In genomic region chr2:127508621-127509034, GRCh38 we compare ENCODE assay signal across 9 cellular contexts. TPM values are rescaled to one million over a fixed set of nuclear protein-coding genes. Genes with fewer than 3 reads are reported as not detected.
A peak's percentile ranks its signal among the peaks of the same experiment; 100 is the strongest.
DNase-seq lines count a peak whose midpoint lies in the region; ATAC-seq and TF ChIP-seq lines count a peak whose summit lies in the region.
"Had no signal": no experiment of that assay in that cellular context is flagged by ENCODE, and none has a peak within 500 bp of the region (broad histone marks: within the 10 kb centered on the region; RNA-seq: fewer than 3 reads in every experiment).

No MANE protein-coding gene starts in this region.

- H4K20me1 ChIP-seq in neural progenitor cell (ENCODE audit: low read depth) = peaks cover 74% of the 10 kb centered on the region

- peak overlapping the region; percentile 64 for H3K27ac Mint-ChIP-seq in activated naive CD8-positive, alpha-beta T cell
- H3K27ac Mint-ChIP-seq in neural progenitor cell = no peak overlapping the region

- H3K27ac ChIP-seq in cardiac muscle cell (peak overlapping the region; percentile 20), rectal smooth muscle tissue (ENCODE audit: low read depth, low read length) (peak overlapping the region; percentile 67), neural progenitor cell (no peak overlapping the region)

- TF ChIP-seq CTCF in cardiac muscle cell (IDR thresholded peaks at IDR 0.05; ENCODE audit: low read depth, low read length) = no peak
- TF ChIP-seq CTCF in neural progenitor cell (IDR thresholded peaks at IDR 0.05) = no peak

- H3K36me3 ChIP-seq in cardiac muscle cell (peaks cover 16% of the 10 kb centered on the region), rectal smooth muscle tissue (ENCODE audit: control insufficient read depth, insufficient read depth, low read length) (peaks cover 17% of the 10 kb centered on the region), neural progenitor cell (peaks cover 12% of the 10 kb centered on the region)

- H3K9me3 ChIP-seq in cardiac muscle cell (ENCODE audit: low read depth) (no peaks in the 10 kb centered on the region), neural progenitor cell (ENCODE audit: low read depth) (no peaks in the 10 kb centered on the region)
- H3K9me3 ChIP-seq: tibial nerve had no signal

- no peaks in the 10 kb centered on the region for H3K9me3 Mint-ChIP-seq in activated naive CD8-positive, alpha-beta T cell (ENCODE audit: low read depth)
- no peaks in the 10 kb centered on the region for H3K9me3 Mint-ChIP-seq in neural progenitor cell

- H3K36me3 Mint-ChIP-seq in activated naive CD8-positive, alpha-beta T cell = no peaks in the 10 kb centered on the region
- H3K36me3 Mint-ChIP-seq in neural progenitor cell = peaks cover 16% of the 10 kb centered on the region

- H3K27me3 ChIP-seq in cardiac muscle cell (no peaks in the 10 kb centered on the region), rectal smooth muscle tissue (ENCODE audit: control insufficient read depth, insufficient read depth, low read length) (no peaks in the 10 kb centered on the region), neural progenitor cell (no peaks in the 10 kb centered on the region)
- H3K27me3 ChIP-seq: tibial nerve had no signal

- no peaks in the 10 kb centered on the region for H3F3A ChIP-seq in neural progenitor cell (ENCODE audit: low read depth)

- ATAC-seq in activated CD4-positive, CD25-positive, alpha-beta regulatory T cell treated with anti-CD3 and anti-CD28 coated beads, Interleukin-2, amount 50 U/mL, for 24 hours = peak; percentile 44 to 56

- H3K4me1 Mint-ChIP-seq in activated naive CD8-positive, alpha-beta T cell (ENCODE audit: low read depth) = peaks cover 66% of the 10 kb centered on the region
- H3K4me1 Mint-ChIP-seq in neural progenitor cell = no peaks in the 10 kb centered on the region

- H3K9ac ChIP-seq in rectal smooth muscle tissue (ENCODE audit: low read length) (no peak overlapping the region), neural progenitor cell (no peak overlapping the region)

- H2AFZ ChIP-seq in neural progenitor cell (replicated peaks) = no peak overlapping the region

- no peaks in the 10 kb centered on the region for H3K27me3 Mint-ChIP-seq in activated naive CD8-positive, alpha-beta T cell
- no peaks in the 10 kb centered on the region for H3K27me3 Mint-ChIP-seq in neural progenitor cell (ENCODE audit: insufficient read depth, low read depth)

- peak overlapping the region; percentile 21 for H3K4me3 Mint-ChIP-seq in activated naive CD8-positive, alpha-beta T cell
- H3K4me3 Mint-ChIP-seq in neural progenitor cell = no peak overlapping the region

- H3K4me3 ChIP-seq in cardiac muscle cell (no peak overlapping the region), rectal smooth muscle tissue (ENCODE audit: low read length) (no peak overlapping the region), neural progenitor cell (no peak overlapping the region)
- H3K4me3 ChIP-seq: tibial nerve had no signal

- H3K4me1 ChIP-seq in cardiac muscle cell (ENCODE audit: low read depth) (peaks cover 17% of the 10 kb centered on the region), rectal smooth muscle tissue (ENCODE audit: control insufficient read depth, insufficient read depth, low read length) (peaks cover 14% of the 10 kb centered on the region), neural progenitor cell (no peaks in the 10 kb centered on the region)

- DNase-seq in activated CD4-positive, CD25-positive, alpha-beta regulatory T cell treated with anti-CD3 and anti-CD28 coated beads, Interleukin-2, amount 50 U/mL, for 72 hours = no peak
- peak; percentile 64 for DNase-seq in NCI-H1436 (lab: John Stamatoyannopoulos, UW)
- DNase-seq in cardiac muscle cell (ENCODE audit: low read depth in 1 of 2, low spot score in 1 of 2) = peak; percentile 44 to 94
- no peak for DNase-seq in NK-92 treated with Interleukin-12 subunit alpha and Interleukin-12 subunit beta, amount 100 ng/mL, for 24 hours (lab: John Stamatoyannopoulos, UW)
- DNase-seq in neural progenitor cell (ENCODE audit: low spot score) = no peak

- no peak overlapping the region for H3K4me2 ChIP-seq in neural progenitor cell

- H3K79me2 ChIP-seq in neural progenitor cell (ENCODE audit: low read depth) = peaks cover 82% of the 10 kb centered on the region

RNA-seq across cellular contexts. Expression of gene IWS1, which starts 17.7 kb away (rescaled TPM):
- total RNA-seq in cardiac muscle cell (47.2 and 55.6 TPM in 2 replicates), neural progenitor cell (ENCODE audit: low replicate concordance) (77.8 and 115 TPM in 2 replicates)
- 52.4 and 53.8 TPM in 2 replicates for polyA plus RNA-seq in cardiac muscle cell

RNA-seq across cellular contexts. Expression of gene MYO7B, which starts 26.9 kb away (rescaled TPM):
- total RNA-seq in cardiac muscle cell (0.06 TPM in 1 of 2 replicates, not detected in the other), neural progenitor cell (ENCODE audit: low replicate concordance) (0.03 TPM in 1 of 2 replicates, not detected in the other)
- 0.12 TPM in 1 of 2 replicates, not detected in the other for polyA plus RNA-seq in cardiac muscle cell

Comparison
In these comparisons a context has a peak if more than half of its experiments do, and no peak if none do; other contexts are left out.
1. DNase-seq: peak in NCI-H1436 (single experiment) and cardiac muscle cell (2 of 2); none in activated CD4-positive, CD25-positive, alpha-beta regulatory T cell treated with anti-CD3 and anti-CD28 coated beads, Interleukin-2, amount 50 U/mL, for 72 hours (single experiment), NK-92 treated with Interleukin-12 subunit alpha and Interleukin-12 subunit beta, amount 100 ng/mL, for 24 hours (single experiment) and neural progenitor cell (single experiment).